Comparison of ENCODE assay signal across 13 cellular contexts in the genomic region with DNA sequence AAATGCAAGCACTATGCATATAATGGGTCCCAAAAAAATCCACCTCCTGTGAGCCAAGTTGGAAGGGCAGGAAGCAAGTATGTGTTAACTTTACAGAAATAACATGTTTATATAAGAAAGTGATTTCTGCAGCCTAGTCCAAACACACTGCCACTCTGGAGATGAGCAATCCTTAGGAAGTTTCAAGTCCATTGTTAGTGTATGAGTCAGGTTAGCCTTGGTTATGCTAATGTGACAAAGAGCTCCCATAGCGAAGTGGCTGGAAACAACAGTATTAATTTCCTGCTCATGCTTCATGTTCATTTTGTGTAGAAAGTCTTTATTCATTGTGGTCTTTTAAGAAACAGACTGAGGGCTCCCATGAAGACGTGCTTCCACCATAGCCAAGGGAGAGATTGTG.
DNase-seq lines count a peak whose midpoint lies in the region; TF ChIP-seq lines count a peak whose summit lies in the region.
"Had no signal": no experiment of that assay in that cellular context is flagged by ENCODE, and none has a peak within 500 bp of the region (broad histone marks: within the 10 kb centered on the region; RNA-seq: fewer than 3 reads in every experiment).

No MANE protein-coding gene starts in this region.

- H3K4me3 ChIP-seq in AG10803 (ENCODE audit: low read length) (no peak overlapping the region), esophagus muscularis mucosa (no peak overlapping the region)
- H3K4me3 ChIP-seq: GM12878 had no signal

- H3K4me3 Mint-ChIP-seq in nephron, result no peak overlapping the region
- no peak overlapping the region for H3K4me3 Mint-ChIP-seq in activated CD4-positive, alpha-beta T cell treated with anti-CD3 and anti-CD28 coated beads, Interleukin-2, amount 10 ng/mL, durations not matched to agents 7 days and 5 days
- H3K4me3 Mint-ChIP-seq: CD8-positive, alpha-beta T cell had no signal

- H3K9me3 Mint-ChIP-seq in nephron, result peaks cover 13% of the 10 kb centered on the region
- H3K9me3 Mint-ChIP-seq in activated CD4-positive, alpha-beta T cell treated with anti-CD3 and anti-CD28 coated beads, Interleukin-2, amount 10 ng/mL, durations not matched to agents 7 days and 5 days, result no peaks in the 10 kb centered on the region
- H3K9me3 Mint-ChIP-seq: CD8-positive, alpha-beta T cell had no signal

- POLR2A ChIA-PET in activated CD4-positive, alpha-beta T cell treated with anti-CD3 and anti-CD28 coated beads, Interleukin-2, amount 10 ng/mL, durations not matched to agents 7 days and 5 days (lab: Charles Lee), result no interaction called here

- peaks cover 0 to 21% (median 14%) of the 10 kb centered on the region in 4 donors for H3K4me1 ChIP-seq in esophagus muscularis mucosa

- DNase-seq in AG10803 (ENCODE audit: low read depth) (peak; percentile 84), NCI-H460 (ENCODE audit: extremely low read depth, low read depth) (peak; percentile 46), esophagus muscularis mucosa (ENCODE audit: extremely low spot score) (no peak), 8988T (no peak), GF-D8 (lab: John Stamatoyannopoulos, UW) (no peak), G401 (ENCODE audit: low spot score) (no peak)
- no peak for DNase-seq in activated CD4-positive, alpha-beta T cell treated with anti-CD3 and anti-CD28 coated beads, Interleukin-2, amount 10 ng/mL, durations not matched to agents 7 days and 5 days
- DNase-seq: activated CD8-positive, alpha-beta memory T cell treated with anti-CD3 and anti-CD28 coated beads, Interleukin-2, amount 50 U/mL, for 4 hours; CD8-positive, alpha-beta T cell; erythroblast; NCI-H345 had no signal

- TF ChIP-seq EP300 in esophagus muscularis mucosa (IDR thresholded peaks at IDR 0.05), result no peak

- peaks cover 6% of the 10 kb centered on the region for H3K27me3 Mint-ChIP-seq in nephron (ENCODE audit: low read depth)
- H3K27me3 Mint-ChIP-seq in activated CD4-positive, alpha-beta T cell treated with anti-CD3 and anti-CD28 coated beads, Interleukin-2, amount 10 ng/mL, durations not matched to agents 7 days and 5 days, result no peaks in the 10 kb centered on the region

- H3K36me3 Mint-ChIP-seq in nephron (ENCODE audit: low read depth), result peaks cover 6% of the 10 kb centered on the region
- H3K36me3 Mint-ChIP-seq in activated CD4-positive, alpha-beta T cell treated with anti-CD3 and anti-CD28 coated beads, Interleukin-2, amount 10 ng/mL, durations not matched to agents 7 days and 5 days (ENCODE audit: low read depth), result no peaks in the 10 kb centered on the region
- H3K36me3 Mint-ChIP-seq: CD8-positive, alpha-beta T cell had no signal

- intact Hi-C loops in esophagus muscularis mucosa (cut with DNase I), result no loop called here

- peak overlapping the region in 2 of 3 experiments; percentile 35 to 44 for H3K27ac Mint-ChIP-seq in nephron
- no peak overlapping the region for H3K27ac Mint-ChIP-seq in activated CD4-positive, alpha-beta T cell treated with anti-CD3 and anti-CD28 coated beads, Interleukin-2, amount 10 ng/mL, durations not matched to agents 7 days and 5 days
- H3K27ac Mint-ChIP-seq: CD8-positive, alpha-beta T cell had no signal

- H3K9me3 ChIP-seq in esophagus muscularis mucosa, result peaks cover 0 to under 1% (median 0%) of the 10 kb centered on the region in 4 donors

- no peaks in the 10 kb centered on the region for H3K36me3 ChIP-seq in esophagus muscularis mucosa

- no peaks in the 10 kb centered on the region for H3K27me3 ChIP-seq in esophagus muscularis mucosa

- TF ChIP-seq POLR2A in esophagus muscularis mucosa (IDR thresholded peaks at IDR 0.05; ENCODE audit: low read depth), result no peak

- peaks cover 14% of the 10 kb centered on the region for H3K4me1 Mint-ChIP-seq in nephron
- H3K4me1 Mint-ChIP-seq in activated CD4-positive, alpha-beta T cell treated with anti-CD3 and anti-CD28 coated beads, Interleukin-2, amount 10 ng/mL, durations not matched to agents 7 days and 5 days, result no peaks in the 10 kb centered on the region

- TF ChIP-seq CTCF in AG10803 (conservative IDR thresholded peaks at IDR 0.05; ENCODE audit: low read length), result no peak
- TF ChIP-seq CTCF in esophagus muscularis mucosa (IDR thresholded peaks at IDR 0.05), result no peak
- no peak for TF ChIP-seq CTCF in nephron (IDR thresholded peaks at IDR 0.05; ENCODE audit: unreplicated experiment in 3 of 3)

- CTCF ChIA-PET in activated CD4-positive, alpha-beta T cell treated with anti-CD3 and anti-CD28 coated beads, Interleukin-2, amount 10 ng/mL, durations not matched to agents 7 days and 5 days (lab: Charles Lee), result no interaction called here

- in situ Hi-C loops in G401 (cut with HindIII; ENCODE audit: low sequenced_read_pairs), result no loop called here

- peak overlapping the region; percentile 28 to 66 (median 56) for H3K27ac ChIP-seq in esophagus muscularis mucosa (replicated peaks in 1 of 4)

- WGBS in esophagus muscularis mucosa, result 38% methylated on average over 2 of the region's 2 CpGs

Comparison
In these comparisons a context has a peak if more than half of its experiments do, and no peak if none do; other contexts are left out.
1. DNase-seq: peak in AG10803 (single experiment) and NCI-H460 (single experiment); none in esophagus muscularis mucosa (single experiment), 8988T (single experiment), activated CD4-positive, alpha-beta T cell treated with anti-CD3 and anti-CD28 coated beads, Interleukin-2, amount 10 ng/mL, durations not matched to agents 7 days and 5 days (single experiment), GF-D8 (single experiment) and G401 (single experiment).